Comparison of ENCODE assay signal across 8 cellular contexts in the genomic region with DNA sequence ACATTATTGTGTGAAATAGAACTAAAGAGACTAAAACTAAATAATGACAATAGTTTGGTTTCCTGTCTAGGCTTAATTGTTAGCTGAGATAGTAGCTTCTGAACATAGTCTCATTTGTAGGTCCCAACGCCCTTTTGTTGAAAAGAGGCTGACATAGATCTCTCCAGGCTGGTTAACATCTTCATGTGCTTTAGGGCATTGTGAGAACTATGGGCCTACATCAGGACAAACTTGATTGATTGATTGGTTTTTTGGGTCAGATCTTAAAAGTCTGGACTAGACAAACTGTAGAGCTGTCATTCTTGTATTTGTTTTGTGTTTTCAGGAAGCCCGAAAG. TPM values are rescaled to one million over a fixed set of nuclear protein-coding genes. Genes with fewer than 3 reads are reported as not detected.
DNase-seq lines count a peak whose midpoint lies in the region; ATAC-seq and TF ChIP-seq lines count a peak whose summit lies in the region.

No MANE protein-coding gene starts in this region.

- DNase-seq in GM12865 (ENCODE audit: low read depth) (no peak), T-cell (no peak), fibroblast of mammary gland (ENCODE audit: low read depth) (no peak), gastrocnemius medialis (no peak), T-helper 9 cell (no peak), NCI-H128 (lab: John Stamatoyannopoulos, UW; ENCODE audit: unreplicated experiment) (no peak)

- peaks cover 0 to 11% of the 10 kb centered on the region in 2 donors for H3K36me3 ChIP-seq in gastrocnemius medialis

- H3K9me3 Mint-ChIP-seq in T-cell = no peaks in the 10 kb centered on the region

- H3K4me1 ChIP-seq in gastrocnemius medialis = peaks cover 48 to 57% of the 10 kb centered on the region in 2 donors

- POLR2A ChIA-PET in T-cell (lab: Charles Lee) = interaction anchor here in 1 of 2 donors (2.6 kb wide), 1 partner anchor 10 kb away, joined by 12 read pairs; a partner anchor contains a TSS

- no peaks in the 10 kb centered on the region for H3K27me3 Mint-ChIP-seq in T-cell

- no peak for TF ChIP-seq POLR2A in gastrocnemius medialis (IDR thresholded peaks at IDR 0.05)

- in situ Hi-C loops in gastrocnemius medialis (cut with MboI; ENCODE audit: low sequenced_read_pairs in 4 of 4) = no loop called here

- peak overlapping the region; percentile 96 to 100 (median 99) for H3K4me3 Mint-ChIP-seq in T-cell

- peak overlapping the region; percentile 100 for H3K27ac Mint-ChIP-seq in T-cell

- ATAC-seq in T-cell (replicated peaks in 1 of 4) (no peak), gastrocnemius medialis (no peak), HG03045 (IDR thresholded peaks at IDR 0.05; ENCODE audit: unreplicated experiment) (no peak), GM19463 (IDR thresholded peaks at IDR 0.05; ENCODE audit: unreplicated experiment) (no peak)

- no peaks in the 10 kb centered on the region for H3K27me3 ChIP-seq in gastrocnemius medialis

- intact Hi-C loops in gastrocnemius medialis (cut with DNase I; ENCODE audit: low total_unique reads) = no loop called here

- no peaks in the 10 kb centered on the region for H3K36me3 Mint-ChIP-seq in T-cell

- H3K9me3 ChIP-seq in gastrocnemius medialis = no peaks in the 10 kb centered on the region

- CTCF ChIA-PET in T-cell (lab: Charles Lee) = interaction anchor here in 1 of 2 donors (0.6 to 4.6 kb wide), 2 partner anchors 11 to 70 kb away, joined by 3 to 35 read pairs; a partner anchor contains a TSS

- no peak for TF ChIP-seq CTCF in GM12865 (IDR thresholded peaks at IDR 0.05; ENCODE audit: insufficient read depth, low read depth, low read length, missing control alignments)
- no peak for TF ChIP-seq CTCF in fibroblast of mammary gland (conservative IDR thresholded peaks at IDR 0.05; ENCODE audit: control insufficient read depth, insufficient read depth, low read depth, low read length)
- no peak for TF ChIP-seq CTCF in gastrocnemius medialis (IDR thresholded peaks at IDR 0.05 in 4 of 5, conservative IDR thresholded peaks at IDR 0.05 in 1 of 5)

- H3K4me1 Mint-ChIP-seq in T-cell = peaks cover 52 to 66% (median 52%) of the 10 kb centered on the region in 3 donors

- peak overlapping the region; percentile 96 to 99 (median 97) for H3K27ac ChIP-seq in gastrocnemius medialis

- peak overlapping the region; percentile 90 for H3K4me3 ChIP-seq in GM12865 (ENCODE audit: low read depth, low read length)
- H3K4me3 ChIP-seq in fibroblast of mammary gland (ENCODE audit: control insufficient read depth, low read depth, low read length) = peak overlapping the region; percentile 85
- H3K4me3 ChIP-seq in gastrocnemius medialis = peak overlapping the region; percentile 94 to 100 (median 99)

RNA-seq across cellular contexts. Expression of a gene that starts 0.9 kb away (rescaled TPM):
- total RNA-seq in T-cell = 10 to 100 TPM in 3 of 5 donors, 1 to 10 TPM in 2; 6.3 to 17.5 (median 14.2) TPM
- total RNA-seq in gastrocnemius medialis = 10 to 100 TPM; 25.3 to 41.8 (median 32.7) TPM

RNA-seq across cellular contexts. Expression of a gene that starts 2.7 kb away (rescaled TPM):
- total RNA-seq in T-cell = 100 to 1,000 TPM in 2 of 5 donors, 10 to 100 TPM in 3; 69.0 to 106 (median 90.8) TPM
- 10 to 100 TPM; 52.6 to 81.4 (median 78.9) TPM for total RNA-seq in gastrocnemius medialis

RNA-seq across cellular contexts. Expression of a gene that starts 28.7 kb away (rescaled TPM):
- total RNA-seq in T-cell = 100 to 1,000 TPM in 4 of 5 donors, 10 to 100 TPM in 1; 96.1 to 119 (median 110) TPM
- total RNA-seq in gastrocnemius medialis = 10 to 100 TPM in 1 of 4 donors, 1 to 10 TPM in 3; 7.8 to 21.7 (median 9.2) TPM

RNA-seq across cellular contexts. Expression of a gene that starts 38.5 kb away (rescaled TPM):
- total RNA-seq in T-cell (100 to 1,000 TPM in 1 of 5 donors, 10 to 100 TPM in 4; 77.7 to 107 (median 92.2) TPM), gastrocnemius medialis (10 to 100 TPM; 43.6 to 90.5 (median 69.6) TPM)

Comparison
In these comparisons a context has a peak if more than half of its experiments do, and no peak if none do; other contexts are left out.
1. RNA of a gene that starts 28.7 kb away (total RNA-seq): 96.1 to 119 TPM in T-cell; 7.8 to 21.7 TPM in gastrocnemius medialis; every median in the first group is over 4 times any median in the second.
2. Peak in every context shown above with its lines, with median percentiles within 50 percentile points of each other: H3K4me3 ChIP-seq.